ENCODE assay signal across 8 cellular contexts in genomic region chr7:48299580-48300169, GRCh38.
DNase-seq lines count a peak whose midpoint lies in the region; ATAC-seq, FAIRE-seq and TF ChIP-seq lines count a peak whose summit lies in the region.

No MANE protein-coding gene starts in this region.

- ATAC-seq in GM21515 (IDR thresholded peaks at IDR 0.05; ENCODE audit: unreplicated experiment): peak; percentile 89
- peak; percentile 95 for ATAC-seq in K562

- H3K79me2 ChIP-seq in K562 (ENCODE audit: control insufficient read depth, insufficient read depth, low read length): no peaks in the 10 kb centered on the region

- intact Hi-C loops in K562 (cut with micrococcal nuclease) (loop anchor here (5.0 kb wide), 1 partner anchor 1553 kb away; no protein-coding TSS in a partner anchor), posterior vena cava (cut with DNase I) (no loop called here)

- 0% methylated on average over 4 of the region's 4 CpGs for WGBS in K562 (ENCODE audit: insufficient coverage, low coverage, missing lambda C conversion rate)

- CTCF ChIA-PET in K562 (lab: Yijun Ruan, JAX; ENCODE audit: low intra/inter-chr PET ratio): interaction anchor here (0.7 to 1.3 kb wide), 2 partner anchors 207 to 1793 kb away, joined by 3 to 5 read pairs; partner anchors contain the start of gene ZPBP

- FAIRE-seq in K562 (lab: Jason Lieb, UNC): peak; percentile 87

- peaks cover 3% of the 10 kb centered on the region for H3K4me1 ChIP-seq in NT2/D1 (ENCODE audit: insufficient read depth, insufficient read length)
- H3K4me1 ChIP-seq in K562 (replicated peaks in 1 of 2; ENCODE audit: control insufficient read depth in 2 of 2, insufficient read depth in 2 of 2, low read length in 2 of 2): no peaks in the 10 kb centered on the region
- H3K4me1 ChIP-seq in iPS-18a (ENCODE audit: control insufficient read depth, low read depth, low read length): peaks cover 21% of the 10 kb centered on the region

- no peak overlapping the region for H3K9ac ChIP-seq in NT2/D1 (ENCODE audit: insufficient read length, low read depth)
- H3K9ac ChIP-seq in K562 (ENCODE audit: insufficient read depth in 1 of 2, low read depth in 2 of 2, low read length in 2 of 2): no peak overlapping the region
- no peak overlapping the region for H3K9ac ChIP-seq in iPS-18a (ENCODE audit: low read length)

- no peak overlapping the region for H3K4me2 ChIP-seq in K562 (ENCODE audit: insufficient read depth, low read length)

- H3K9me1 ChIP-seq in K562 (ENCODE audit: control insufficient read depth, insufficient read depth, low read length): no peaks in the 10 kb centered on the region

- TF ChIP-seq EP300 in K562 (IDR thresholded peaks at IDR 0.05; ENCODE audit: low read length): no peak

- TF ChIP-seq RAD21 in K562 (CRISPR knock-in tag; conservative IDR thresholded peaks at IDR 0.05 in 1 of 2, IDR thresholded peaks at IDR 0.05 in 1 of 2): peak; percentile 62 to 78

- H3K9me3 ChIP-seq in NT2/D1 (ENCODE audit: insufficient read depth, low read length) (peaks cover 7% of the 10 kb centered on the region; the same call in 1 of the 2 replicates), K562 (replicated peaks; ENCODE audit: control insufficient read depth, insufficient read depth, low read depth, low read length) (no peaks in the 10 kb centered on the region), iPS-18a (ENCODE audit: control insufficient read depth, low read depth, low read length) (no peaks in the 10 kb centered on the region)

- no peak overlapping the region for H2AFZ ChIP-seq in K562 (ENCODE audit: low read depth, low read length)

- H3K27me3 ChIP-seq in HL-60 (ENCODE audit: insufficient read depth, poor library complexity, severe bottlenecking): no peaks in the 10 kb centered on the region
- H3K27me3 ChIP-seq in NT2/D1 (ENCODE audit: insufficient read depth, insufficient read length): no peaks in the 10 kb centered on the region
- no peaks in the 10 kb centered on the region for H3K27me3 ChIP-seq in K562 (ENCODE audit: control insufficient read depth in 2 of 2, insufficient read depth in 2 of 2, low read length in 2 of 2)
- H3K27me3 ChIP-seq in iPS-18a (ENCODE audit: control insufficient read depth, insufficient read depth, low read length): no peaks in the 10 kb centered on the region

- in situ Hi-C loops in K562 (cut with MboI): no loop called here

- no peaks in the 10 kb centered on the region for H3K36me3 ChIP-seq in NT2/D1 (ENCODE audit: insufficient read depth, insufficient read length, low read length)
- no peaks in the 10 kb centered on the region for H3K36me3 ChIP-seq in K562 (ENCODE audit: control insufficient read depth, insufficient read depth, low read length)
- no peaks in the 10 kb centered on the region for H3K36me3 ChIP-seq in iPS-18a (ENCODE audit: control insufficient read depth, low read depth, low read length)

- H3K27ac ChIP-seq in HL-60 (replicated peaks): no peak overlapping the region
- H3K27ac ChIP-seq in K562 (ENCODE audit: extremely low read depth, low read depth, low read length): no peak overlapping the region
- peak overlapping the region; percentile 17 for H3K27ac ChIP-seq in iPS-18a (ENCODE audit: low read length)

- POLR2A ChIA-PET in K562 (lab: Yijun Ruan, JAX): no interaction called here

- DNase-seq in GM10266 (ENCODE audit: extremely low spot score) (peak; percentile 56), HL-60 (ENCODE audit: low read depth in 1 of 2, low spot score in 1 of 2) (peak; percentile 4 to 68), NT2/D1 (ENCODE audit: low read depth, low spot score) (peak; percentile 72), K562 (ENCODE audit: extremely low read depth in 1 of 4, low spot score in 3 of 4) (peak; percentile 40 to 58 (median 47)), posterior vena cava (ENCODE audit: low spot score) (no peak)
- peak; percentile 16 to 43 (median 25) for DNase-seq in stimulated activated CD4-positive, alpha-beta T cell treated with anti-CD3 and anti-CD28 coated beads, Interleukin-12 subunit alpha, Interleukin-12 subunit beta, amount 100 ng/mL, for 48 hours (ENCODE audit: low read depth in 2 of 3, low spot score in 1 of 3)

- no peak for TF ChIP-seq POLR2A in K562 (conservative IDR thresholded peaks at IDR 0.05)

- TF ChIP-seq CTCF in GM10266 (IDR thresholded peaks at IDR 0.05; ENCODE audit: control insufficient read depth, insufficient read depth, low read depth, missing control alignments) (peak; percentile 81), HL-60 (IDR thresholded peaks at IDR 0.05; ENCODE audit: insufficient read depth, low read length) (peak; percentile 63), K562 (IDR thresholded peaks at IDR 0.05 in 2 of 3, conservative IDR thresholded peaks at IDR 0.05 in 1 of 3; ENCODE audit: insufficient read depth in 2 of 3, low read depth in 1 of 3, low read length in 3 of 3) (peak; percentile 55 to 69 (median 63))

- H4K20me1 ChIP-seq in K562 (replicated peaks; ENCODE audit: control insufficient read depth, insufficient read depth, low read length): no peaks in the 10 kb centered on the region

- H3K4me3 ChIP-seq in HL-60 (replicated peaks; ENCODE audit: insufficient read depth, low read length): no peak overlapping the region
- no peak overlapping the region for H3K4me3 ChIP-seq in NT2/D1 (ENCODE audit: insufficient read length, low read depth)
- no peak overlapping the region for H3K4me3 ChIP-seq in K562
- peak overlapping the region; percentile 18 for H3K4me3 ChIP-seq in iPS-18a (ENCODE audit: low read length)

- BruUV-seq in K562 (replicated peaks; lab: Mats Ljungman, UMichigan): no TSS peak

TF ChIP-seq in K562, 482 proteins besides CTCF, POLR2A, EP300 and RAD21:
- no peak for TF ChIP-seq ETS2 (tag; IDR thresholded peaks at IDR 0.05; ENCODE audit: borderline replicate concordance, poor library complexity, severe bottlenecking)
- no peak for TF ChIP-seq ETS1 (conservative IDR thresholded peaks at IDR 0.05; ENCODE audit: control insufficient read depth, low read depth, low read length)
- TF ChIP-seq SMC3 (conservative IDR thresholded peaks at IDR 0.05; ENCODE audit: insufficient read depth, low read depth, low read length): peak; percentile 59; the same call in 1 of the 2 replicates
- 0 out of 2 replicates have a peak, but pooled peaks have one; percentile 14 for TF ChIP-seq DEAF1 (CRISPR knock-in tag; IDR thresholded peaks at IDR 0.05)
- no peak for TF ChIP-seq BMI1 (IDR thresholded peaks at IDR 0.05; ENCODE audit: low read length)
